1 cellular context compared by ENCODE assay signal in genomic region chr5:56077796-56078233, GRCh38.
TF ChIP-seq lines count a peak whose summit lies in the region.

No MANE protein-coding gene starts in this region.

TF ChIP-seq in WTC11, 78 proteins besides CTCF, POLR2A, EP300 and RAD21 (continued from another document):
- no peak for TF ChIP-seq AR (CRISPR knock-in tag; IDR thresholded peaks at IDR 0.05)
